In the genomic region with DNA sequence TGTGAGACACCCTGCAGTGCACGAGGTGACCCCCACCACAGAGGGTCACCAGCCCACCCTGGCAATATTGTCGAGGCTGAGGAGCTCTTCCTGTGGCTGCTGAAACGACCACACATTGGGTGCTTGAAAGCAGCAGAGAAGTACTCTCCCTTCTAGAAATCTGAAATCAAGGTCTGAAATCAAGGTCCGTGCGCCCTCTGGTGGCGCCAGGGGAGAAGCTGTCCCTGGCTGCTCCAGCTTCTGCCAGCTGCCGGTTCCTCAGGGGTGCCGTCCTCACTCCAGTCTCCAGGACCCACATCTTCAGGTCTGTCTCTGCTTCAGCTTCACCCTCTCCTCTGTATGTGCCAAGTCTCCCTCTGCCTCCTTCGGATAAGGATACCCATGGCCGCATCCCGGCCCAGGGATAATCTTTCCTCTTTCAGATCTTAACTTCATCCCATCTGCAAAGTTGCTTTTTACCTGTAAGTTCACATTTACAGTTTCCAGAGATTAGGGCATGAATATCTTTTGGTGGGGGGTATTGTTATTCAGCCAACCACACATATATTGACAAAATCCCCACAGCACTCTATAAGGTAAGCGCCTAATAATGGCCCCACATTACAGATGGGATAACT, we compare ENCODE assay signal across 8 cellular contexts.
A peak's percentile ranks its signal among the peaks of the same experiment; 100 is the strongest.
DNase-seq lines count a peak whose midpoint lies in the region; ATAC-seq and TF ChIP-seq lines count a peak whose summit lies in the region.

No MANE protein-coding gene starts in this region.

- TF ChIP-seq CTCF in fibroblast of the aortic adventitia (IDR thresholded peaks at IDR 0.05; ENCODE audit: insufficient read depth, low read length) = peak; percentile 87
- peak; percentile 11 for TF ChIP-seq CTCF in neutrophil (IDR thresholded peaks at IDR 0.05)
- peak; percentile 37 to 92 for TF ChIP-seq CTCF in suprapubic skin (IDR thresholded peaks at IDR 0.05)

- ATAC-seq in GM21737 (IDR thresholded peaks at IDR 0.05; ENCODE audit: unreplicated experiment) = no peak

- no peaks in the 10 kb centered on the region for H3K4me1 ChIP-seq in neutrophil (ENCODE audit: control insufficient read depth in 1 of 2, insufficient read depth in 1 of 2, low read depth in 1 of 2, low read length in 1 of 2)
- H3K4me1 ChIP-seq in suprapubic skin = no peaks in the 10 kb centered on the region

- H3K27me3 ChIP-seq in neutrophil (peaks cover 4% of the 10 kb centered on the region), suprapubic skin (peaks cover 32% of the 10 kb centered on the region)

- no peaks in the 10 kb centered on the region for H3K36me3 ChIP-seq in neutrophil
- H3K36me3 ChIP-seq in suprapubic skin = no peaks in the 10 kb centered on the region

- no peak for TF ChIP-seq POLR2A in suprapubic skin (IDR thresholded peaks at IDR 0.05)

- H3K27ac ChIP-seq in neutrophil = no peak overlapping the region
- H3K27ac ChIP-seq in suprapubic skin = no peak overlapping the region

- H3K9me3 ChIP-seq in neutrophil = no peaks in the 10 kb centered on the region
- peaks cover 3% of the 10 kb centered on the region for H3K9me3 ChIP-seq in suprapubic skin

- peak; percentile 81 for DNase-seq in Daoy (ENCODE audit: low read depth)
- peak; percentile 65 to 73 for DNase-seq in Kasumi-1 (lab: John Stamatoyannopoulos, UW)
- peak; percentile 73 for DNase-seq in RPMI8226
- DNase-seq in activated T-helper 1 cell treated with anti-CD3 and anti-CD28 coated beads, Interleukin-2, amount 50 U/mL, for 16 hours (ENCODE audit: low read depth in 1 of 2, low spot score in 1 of 2) = peak; percentile 42 to 50
- DNase-seq in fibroblast of the aortic adventitia (ENCODE audit: low read depth) = peak; percentile 58
- DNase-seq in suprapubic skin (ENCODE audit: low spot score in 2 of 2) = no peak

- 10% methylated on average over 10 of the region's 12 CpGs for WGBS in suprapubic skin

- TF ChIP-seq EP300 in suprapubic skin (IDR thresholded peaks at IDR 0.05) = no peak

- H3K4me3 ChIP-seq in fibroblast of the aortic adventitia (ENCODE audit: low read depth, low read length) (no peak overlapping the region), neutrophil (ENCODE audit: low read depth in 1 of 2, low read length in 1 of 2) (no peak overlapping the region), suprapubic skin (no peak overlapping the region)

Comparison
In these comparisons a context has a peak if more than half of its experiments do, and no peak if none do; other contexts are left out.
1. DNase-seq: peak in Daoy (single experiment), Kasumi-1 (2 of 2), RPMI8226 (single experiment), activated T-helper 1 cell treated with anti-CD3 and anti-CD28 coated beads, Interleukin-2, amount 50 U/mL, for 16 hours (2 of 2) and fibroblast of the aortic adventitia (single experiment); none in suprapubic skin (0 of 2).
2. CTCF ChIP-seq: peak in every context shown above with its lines; median percentile 87 in fibroblast of the aortic adventitia; 64 in suprapubic skin; 11 in neutrophil.